1 cellular context compared by ENCODE assay signal in the genomic region with DNA sequence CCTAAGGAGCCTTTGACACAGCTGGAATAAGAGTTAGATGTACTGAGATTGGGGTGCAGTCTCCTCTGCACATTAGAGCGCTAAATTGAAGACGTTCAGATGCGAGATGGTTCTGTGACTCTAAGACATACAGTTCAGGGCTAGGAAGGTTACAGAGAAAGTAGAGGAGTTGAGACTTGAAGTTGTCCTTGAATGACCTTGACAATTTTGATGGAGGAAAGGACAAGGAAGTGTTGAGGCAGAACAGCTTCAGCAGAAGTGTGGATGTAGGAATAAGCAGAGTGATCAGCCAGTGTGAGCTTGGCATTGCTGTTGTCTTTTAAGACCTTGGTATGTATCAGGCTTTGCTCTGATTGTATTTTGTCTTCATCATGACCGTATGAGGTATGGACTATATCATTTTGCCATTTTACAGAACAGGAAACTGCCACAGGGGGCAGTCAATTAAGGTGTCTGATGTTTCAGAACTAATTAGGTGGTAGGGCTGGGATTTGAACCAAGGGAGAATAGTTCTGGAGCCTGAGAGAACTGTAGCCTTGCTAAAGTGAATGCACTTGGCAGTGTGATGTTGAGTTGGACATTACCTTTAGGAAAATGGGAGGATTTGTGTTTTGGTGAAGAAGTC.
TF ChIP-seq lines count a peak whose summit lies in the region.

No MANE protein-coding gene starts in this region.

TF ChIP-seq in HCT116, 20 proteins besides CTCF, POLR2A, EP300 and RAD21 (continued from another document):
- TF ChIP-seq, protein P1, sequence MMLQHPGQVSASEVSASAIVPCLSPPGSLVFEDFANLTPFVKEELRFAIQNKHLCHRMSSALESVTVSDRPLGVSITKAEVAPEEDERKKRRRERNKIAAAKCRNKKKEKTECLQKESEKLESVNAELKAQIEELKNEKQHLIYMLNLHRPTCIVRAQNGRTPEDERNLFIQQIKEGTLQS (IDR thresholded peaks at IDR 0.05), result no peak
- no peak for TF ChIP-seq SP1 (IDR thresholded peaks at IDR 0.05; ENCODE audit: low read depth)
